ENCODE assay signal across 10 cellular contexts in the genomic region with DNA sequence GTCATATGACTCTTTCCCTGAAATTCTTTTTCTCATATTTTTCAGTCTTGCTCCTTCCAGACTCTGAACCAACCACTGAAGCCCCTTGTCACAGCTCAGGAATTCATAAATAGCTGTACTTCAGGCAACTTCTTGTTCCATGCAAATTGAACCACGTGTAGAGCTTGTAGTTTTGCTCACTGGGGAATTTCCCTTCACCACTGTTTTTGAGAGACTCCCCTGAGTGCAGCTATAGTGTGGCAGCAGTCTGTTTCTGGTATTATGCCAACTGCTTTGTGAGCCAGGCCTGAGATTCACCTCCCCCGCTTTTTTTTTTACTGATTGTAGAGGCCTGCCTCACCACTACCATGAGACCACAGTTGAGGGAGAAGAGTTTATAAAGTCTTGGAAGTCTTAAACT.
A peak's percentile ranks its signal among the peaks of the same experiment; 100 is the strongest.
DNase-seq lines count a peak whose midpoint lies in the region; ATAC-seq, FAIRE-seq and TF ChIP-seq lines count a peak whose summit lies in the region.
"Had no signal": no experiment of that assay in that cellular context is flagged by ENCODE, and none has a peak within 500 bp of the region (broad histone marks: within the 10 kb centered on the region; RNA-seq: fewer than 3 reads in every experiment).

No MANE protein-coding gene starts in this region.

- FAIRE-seq in bronchial epithelial cell (lab: Jason Lieb, UNC) = no peak

- H3K9me3 ChIP-seq in transverse colon = no peaks in the 10 kb centered on the region
- no peaks in the 10 kb centered on the region for H3K9me3 ChIP-seq in T-helper 17 cell (ENCODE audit: control insufficient read depth, low read length, poor library complexity, severe bottlenecking)

- 32 to 36% methylated on average over 2 of the region's 2 CpGs for WGBS in transverse colon (ENCODE audit: low coverage in 1 of 2), 2 donors

- H3K36me3 ChIP-seq in bronchial epithelial cell (ENCODE audit: control insufficient read depth, insufficient read depth, low read length) (no peaks in the 10 kb centered on the region), transverse colon (no peaks in the 10 kb centered on the region)

- TF ChIP-seq CTCF in bronchial epithelial cell (IDR thresholded peaks at IDR 0.05; ENCODE audit: insufficient read depth, low read length, severe bottlenecking) = no peak
- TF ChIP-seq CTCF in transverse colon (IDR thresholded peaks at IDR 0.05) = no peak

- TF ChIP-seq POLR2A in transverse colon (IDR thresholded peaks at IDR 0.05) = no peak

- in situ Hi-C loops in transverse colon (cut with MboI; ENCODE audit: low pct_ligation_motif_present in 1 of 4, low pct_unique_long_range_greater_than_20kb in 1 of 4, low sequenced_read_pairs in 3 of 4) = no loop called here

- no peak overlapping the region for H3K27ac ChIP-seq in transverse colon

- H3K27ac Mint-ChIP-seq in T-helper 17 cell = no peak overlapping the region
- H3K27ac Mint-ChIP-seq: dendritic cell treated with granulocyte-macrophage colony-stimulating factor and Interleukin-4, amounts not matched to agents 40 ng/mL and 50 ng/mL, for 4 days had no signal

- no peaks in the 10 kb centered on the region for H3K4me1 ChIP-seq in transverse colon

- intact Hi-C loops in transverse colon (cut with DNase I; ENCODE audit: low total_unique reads) = no loop called here

- no peaks in the 10 kb centered on the region for H3K4me1 Mint-ChIP-seq in T-helper 17 cell

- H3K27me3 ChIP-seq in bronchial epithelial cell (ENCODE audit: control insufficient read depth, insufficient read depth, low read length) (no peaks in the 10 kb centered on the region), transverse colon (no peaks in the 10 kb centered on the region)

- no peak overlapping the region for H3K4me3 ChIP-seq in bronchial epithelial cell (ENCODE audit: low read depth, low read length)
- H3K4me3 ChIP-seq in transverse colon = no peak overlapping the region

- no peak for TF ChIP-seq EP300 in transverse colon (IDR thresholded peaks at IDR 0.05; ENCODE audit: low read depth)

- H3K27me3 Mint-ChIP-seq in T-helper 17 cell = no peaks in the 10 kb centered on the region
- H3K27me3 Mint-ChIP-seq: dendritic cell treated with granulocyte-macrophage colony-stimulating factor and Interleukin-4, amounts not matched to agents 40 ng/mL and 50 ng/mL, for 4 days had no signal

- no peaks in the 10 kb centered on the region for H3K36me3 Mint-ChIP-seq in T-helper 17 cell (ENCODE audit: low read depth)

- DNase-seq in GM03348 (ENCODE audit: low spot score) (peak; percentile 18), bronchial epithelial cell (ENCODE audit: low read depth) (peak; percentile 85), NCI-H2196 (lab: John Stamatoyannopoulos, UW; ENCODE audit: unreplicated experiment) (no peak), transverse colon (no peak), T-helper 17 cell (no peak), GOT3 (lab: John Stamatoyannopoulos, UW) (no peak)
- DNase-seq: stimulated activated naive CD8-positive, alpha-beta T cell treated with anti-CD3 and anti-CD28 coated beads, Interleukin-15, Interleukin-2, amounts not matched to agents 100 U/mL and 50 U/mL, for 24 hours had no signal

- ATAC-seq in GM21360 (IDR thresholded peaks at IDR 0.05; ENCODE audit: unreplicated experiment) (peak; percentile 97), HG03342 (IDR thresholded peaks at IDR 0.05; ENCODE audit: unreplicated experiment) (peak; percentile 98), T-helper 17 cell (no peak)
- ATAC-seq: stimulated activated naive CD8-positive, alpha-beta T cell treated with anti-CD3 and anti-CD28 coated beads, Interleukin-15, Interleukin-2, amounts not matched to agents 100 U/mL and 50 U/mL, for 24 hours had no signal

- no peak overlapping the region for H3K4me3 Mint-ChIP-seq in T-helper 17 cell
- H3K4me3 Mint-ChIP-seq: dendritic cell treated with granulocyte-macrophage colony-stimulating factor and Interleukin-4, amounts not matched to agents 40 ng/mL and 50 ng/mL, for 4 days had no signal

Comparison
In these comparisons a context has a peak if more than half of its experiments do, and no peak if none do; other contexts are left out.
1. DNase-seq: peak in GM03348 (single experiment) and bronchial epithelial cell (single experiment); none in NCI-H2196 (single experiment), transverse colon (single experiment), T-helper 17 cell (0 of 3) and GOT3 (single experiment).